In genomic region chr4:2261110-2261852, GRCh38 we compare ENCODE assay signal across 8 cellular contexts. TPM values are rescaled to one million over a fixed set of nuclear protein-coding genes. Genes with fewer than 3 reads are reported as not detected.
DNase-seq lines count a peak whose midpoint lies in the region; ATAC-seq, FAIRE-seq and TF ChIP-seq lines count a peak whose summit lies in the region.

No MANE protein-coding gene starts in this region.

- TF ChIP-seq POLR2A in H1 (IDR thresholded peaks at IDR 0.05; ENCODE audit: control extremely low read depth in 1 of 2, low read depth in 2 of 2, low read length in 2 of 2), result no peak

- H3K4me1 Mint-ChIP-seq in activated CD4-positive, alpha-beta memory T cell treated with anti-CD3 and anti-CD28 coated beads for 36 hours (ENCODE audit: low read depth), result peaks cover 3% of the 10 kb centered on the region

- no peaks in the 10 kb centered on the region for H3K27me3 Mint-ChIP-seq in activated CD4-positive, alpha-beta memory T cell treated with anti-CD3 and anti-CD28 coated beads for 36 hours

- WGBS in H1 (ENCODE audit: extremely low coverage in 1 of 2, insufficient coverage in 1 of 2, insufficient read length in 1 of 2, insufficient replicate concordance in 2 of 2, low coverage in 1 of 2, low lambda C conversion rate in 2 of 2, missing lambda C conversion rate in 1 of 2), 2 experiments, result 4% methylated on average over 21 of the region's 91 CpGs; no CpG with 5 or more reads in 1 of the 2 experiments
- 1 to 2% methylated on average over 53 to 69 of the region's 91 CpGs for WGBS in mesodermal cell (ENCODE audit: insufficient coverage in 2 of 2), 2 experiments

- POLR2A ChIA-PET in activated CD4-positive, alpha-beta memory T cell treated with anti-CD3 and anti-CD28 coated beads for 36 hours (lab: Charles Lee), result interaction anchor here (1.3 to 1.6 kb wide), 4 partner anchors 20 to 207 kb away, joined by 4 to 12 read pairs (median 7); partner anchors contain the start of genes HAUS3, POLN and RNF4
- POLR2A ChIA-PET in H1 (lab: Charles Lee; ENCODE audit: partially characterized antibody), result interaction anchor here (1.0 to 1.3 kb wide), 3 partner anchors 16 to 207 kb away, joined by 3 to 7 read pairs (median 3); partner anchors contain the start of gene RNF4

- no peak overlapping the region for H2BK120ac ChIP-seq in H1 (replicated peaks; ENCODE audit: low read depth, low read length)

- peak overlapping the region; percentile 62 for H3K4me3 Mint-ChIP-seq in activated CD4-positive, alpha-beta memory T cell treated with anti-CD3 and anti-CD28 coated beads for 36 hours

- no peak overlapping the region for H3K14ac ChIP-seq in H1 (ENCODE audit: insufficient read length)

- no peaks in the 10 kb centered on the region for H3K79me2 ChIP-seq in H1 (ENCODE audit: control insufficient read depth in 1 of 2, insufficient read depth in 2 of 2, low read length in 2 of 2)

- peak overlapping the region in 3 of 4 experiments; percentile 8 to 80 (median 28); a peak in 5 of 7 replicates for H3K9ac ChIP-seq in H1 (replicated peaks in 1 of 4; ENCODE audit: extremely low read depth in 1 of 4, low read depth in 3 of 4, low read length in 3 of 4)

- H3K36me3 ChIP-seq in H1 (ENCODE audit: control insufficient read depth in 2 of 4, insufficient read depth in 4 of 4, low read length in 3 of 4), result no peaks in the 10 kb centered on the region; a peak in 1 of 8 replicates
- H3K36me3 ChIP-seq in mesodermal cell (ENCODE audit: control insufficient read depth, insufficient read depth, low read length), result peaks cover 31% of the 10 kb centered on the region

- TF ChIP-seq CTCF in H1 (IDR thresholded peaks at IDR 0.05; ENCODE audit: control extremely low read depth in 1 of 3, insufficient read depth in 1 of 3, low read depth in 1 of 3, low read length in 3 of 3), result no peak

- H4K91ac ChIP-seq in H1 (replicated peaks; ENCODE audit: insufficient read length, low read length), result no peak overlapping the region

- peak overlapping the region; percentile 89 for H4K8ac ChIP-seq in H1 (ENCODE audit: extremely low read depth, insufficient read depth, low read length)

- no peak for ATAC-seq in HG02970 (IDR thresholded peaks at IDR 0.05; ENCODE audit: low FRiP score, unreplicated experiment)

- H2BK5ac ChIP-seq in H1 (ENCODE audit: low read depth, low read length), result no peak overlapping the region

- H3K79me1 ChIP-seq in H1 (ENCODE audit: low read depth, low read length), result no peaks in the 10 kb centered on the region

- H3K27ac ChIP-seq in H1 (ENCODE audit: low read depth, low read length) (no peak overlapping the region), mesodermal cell (ENCODE audit: low read depth, low read length, severe bottlenecking) (peak overlapping the region; percentile 78)

- no peak overlapping the region for H2BK12ac ChIP-seq in H1 (ENCODE audit: low read depth, low read length)

- no peak overlapping the region for H4K5ac ChIP-seq in H1 (ENCODE audit: insufficient read length, low read depth, low read length)

- H3K23me2 ChIP-seq in H1 (ENCODE audit: low read depth, low read length), result peaks cover 10% of the 10 kb centered on the region; the same call in 1 of the 2 replicates

- H3K4me2 ChIP-seq in H1 (ENCODE audit: insufficient read depth in 1 of 2, low read depth in 2 of 2, low read length in 2 of 2), result peak overlapping the region; percentile 51 to 77

- H2BK15ac ChIP-seq in H1 (ENCODE audit: low read length), result no peak overlapping the region

- H3K27me3 ChIP-seq in H1 (replicated peaks in 1 of 4; ENCODE audit: control insufficient read depth in 3 of 4, extremely low read depth in 1 of 4, insufficient read depth in 3 of 4, low read length in 3 of 4), result no peaks in the 10 kb centered on the region

- H4K20me1 ChIP-seq in H1 (replicated peaks in 1 of 2; ENCODE audit: control insufficient read depth in 1 of 2, insufficient read depth in 2 of 2, low read length in 2 of 2), result peaks cover 0 to 6% of the 10 kb centered on the region in 2 experiments

- TF ChIP-seq RAD21 in H1 (IDR thresholded peaks at IDR 0.05 in 1 of 2, conservative IDR thresholded peaks at IDR 0.05 in 1 of 2; ENCODE audit: low read depth in 2 of 2, low read length in 2 of 2), result no peak

- no peaks in the 10 kb centered on the region for H3K36me3 Mint-ChIP-seq in activated CD4-positive, alpha-beta memory T cell treated with anti-CD3 and anti-CD28 coated beads for 36 hours

- no peaks in the 10 kb centered on the region for H3K9me3 Mint-ChIP-seq in activated CD4-positive, alpha-beta memory T cell treated with anti-CD3 and anti-CD28 coated beads for 36 hours

- no peak overlapping the region for H3K27ac Mint-ChIP-seq in activated CD4-positive, alpha-beta memory T cell treated with anti-CD3 and anti-CD28 coated beads for 36 hours

- intact Hi-C loops in activated CD4-positive, alpha-beta memory T cell treated with anti-CD3 and anti-CD28 coated beads for 36 hours (cut with micrococcal nuclease), result no loop called here

- FAIRE-seq in H1 (lab: Jason Lieb, UNC), result no peak

- H3K4me3 ChIP-seq in H1 (ENCODE audit: extremely low read depth in 1 of 4, insufficient read depth in 2 of 4, low read depth in 3 of 4, low read length in 4 of 4) (peak overlapping the region; percentile 51 to 89 (median 59)), mesodermal cell (ENCODE audit: extremely low read depth, insufficient read depth, low read length, poor library complexity, severe bottlenecking) (peak overlapping the region; percentile 83)

- H3K4ac ChIP-seq in H1 (replicated peaks; ENCODE audit: insufficient read length, low read depth, low read length), result no peak overlapping the region

- CTCF ChIA-PET in activated CD4-positive, alpha-beta memory T cell treated with anti-CD3 and anti-CD28 coated beads for 36 hours (lab: Charles Lee), result interaction anchor here (1.0 to 1.2 kb wide), 3 partner anchors 21 to 201 kb away, joined by 3 to 5 read pairs (median 4); no protein-coding TSS in a partner anchor
- CTCF ChIA-PET in H1 (lab: Charles Lee; ENCODE audit: partially characterized antibody), result no interaction called here

- H2AFZ ChIP-seq in H1 (ENCODE audit: low read length), result no peak overlapping the region

- TF ChIP-seq EP300 in H1 (IDR thresholded peaks at IDR 0.05; ENCODE audit: borderline replicate concordance in 1 of 2, low read depth in 2 of 2, low read length in 2 of 2), result no peak

- H3K4me1 ChIP-seq in H1 (replicated peaks in 1 of 4; ENCODE audit: control insufficient read depth in 3 of 4, insufficient read depth in 4 of 4, low read length in 3 of 4) (peaks cover 0 to 9% (median 4%) of the 10 kb centered on the region in 4 experiments; a peak in 5 of 7 replicates), mesodermal cell (ENCODE audit: control insufficient read depth, insufficient read depth, low read length, poor library complexity, severe bottlenecking) (peaks cover 18% of the 10 kb centered on the region)

- no peak overlapping the region for H3K23ac ChIP-seq in H1 (ENCODE audit: insufficient read length)

- H2BK20ac ChIP-seq in H1 (ENCODE audit: low read length), result no peak overlapping the region

- no peak overlapping the region for H3K18ac ChIP-seq in H1 (ENCODE audit: extremely low read depth, low read length)

- no peak overlapping the region for H2AK5ac ChIP-seq in H1 (ENCODE audit: low read depth, low read length)

- no peak overlapping the region for H3K56ac ChIP-seq in H1 (replicated peaks; ENCODE audit: insufficient read length, low read depth, low read length)

- peak; percentile 33 for DNase-seq in SKM-1 treated with dmso at 0.1 percent for 144 hours (lab: John Stamatoyannopoulos, UW; ENCODE audit: unreplicated experiment)
- DNase-seq in SKM-1 (lab: John Stamatoyannopoulos, UW; ENCODE audit: unreplicated experiment), result no peak
- peak; percentile 56 for DNase-seq in HuH-7 (ENCODE audit: low spot score)
- DNase-seq in activated CD4-positive, alpha-beta memory T cell treated with anti-CD3 and anti-CD28 coated beads for 36 hours, result peak; percentile 67
- DNase-seq in H1 (ENCODE audit: low read depth in 1 of 2, low spot score in 2 of 2), result peak in 1 of 2 experiments; percentile 78
- DNase-seq in stimulated activated naive CD4-positive, alpha-beta T cell (lab: John Stamatoyannopoulos, UW), result peak; percentile 36 to 66 (median 54)

- H3K9me3 ChIP-seq in H1 (ENCODE audit: insufficient read depth in 2 of 2, low read depth in 1 of 2, low read length in 1 of 2) (no peaks in the 10 kb centered on the region), mesodermal cell (ENCODE audit: control insufficient read depth, low read length) (no peaks in the 10 kb centered on the region)

RNA-seq across cellular contexts. Expression of gene MXD4, which starts 0.6 kb away (rescaled TPM):
- 1 to 10 TPM; 3.6 to 4.9 TPM for total RNA-seq in activated CD4-positive, alpha-beta memory T cell treated with anti-CD3 and anti-CD28 coated beads for 36 hours
- 20.8 and 24.6 TPM in 2 replicates for total RNA-seq in H1 (2021; fragmentation: NEBNext Ultra II Directional; extraction: Animal tissue kit (Norgen Biotek cat#: 25700))
- polyA plus RNA-seq in H1 (2011; rRNA removed), result 18.0 and 24.1 TPM in 2 replicates
- 17.9 TPM for polyA plus RNA-seq in H1 (2011; cell fraction: cytosol; rRNA removed)
- 40.1 TPM for polyA plus RNA-seq in H1 (2011; cell fraction: nucleus; rRNA removed)
- polyA plus RNA-seq in H1 (2012, experiment 1 of 2), result 14.9 to 16.5 TPM (median 15.7 TPM) in 4 replicates
- 16.5 TPM for polyA plus RNA-seq in H1 (2012, experiment 2 of 2)
- 13.4 TPM for polyA plus RNA-seq in H1 (2013, experiment 1 of 2)
- 14.2 TPM for polyA plus RNA-seq in H1 (2013, experiment 2 of 2)
- polyA minus RNA-seq in H1 (2011; rRNA and poly(A)+ RNA removed), result 12.7 and 13.1 TPM in 2 replicates
- polyA minus RNA-seq in H1 (2011; cell fraction: cytosol; rRNA and poly(A)+ RNA removed), result 13.5 TPM
- polyA minus RNA-seq in H1 (2011; cell fraction: nucleus; rRNA and poly(A)+ RNA removed), result 15.7 TPM
- polyA plus RNA-seq in mesodermal cell (2013, experiment 1 of 2), result 61.6 TPM
- polyA plus RNA-seq in mesodermal cell (2013, experiment 2 of 2), result 58.8 TPM

RNA-seq across cellular contexts. Expression of gene HAUS3, which starts 19.4 kb away (rescaled TPM):
- 10 to 100 TPM; 20.2 to 20.3 TPM for total RNA-seq in activated CD4-positive, alpha-beta memory T cell treated with anti-CD3 and anti-CD28 coated beads for 36 hours
- 14.6 and 14.8 TPM in 2 replicates for total RNA-seq in H1 (2021; fragmentation: NEBNext Ultra II Directional; extraction: Animal tissue kit (Norgen Biotek cat#: 25700))
- 3.2 and 5.1 TPM in 2 replicates for polyA plus RNA-seq in H1 (2011; rRNA removed)
- polyA plus RNA-seq in H1 (2011; cell fraction: cytosol; rRNA removed), result 6.5 TPM
- 3.7 TPM for polyA plus RNA-seq in H1 (2011; cell fraction: nucleus; rRNA removed)
- 4.4 to 10.4 TPM (median 5.5 TPM) in 4 replicates for polyA plus RNA-seq in H1 (2012, experiment 1 of 2)
- polyA plus RNA-seq in H1 (2012, experiment 2 of 2), result 1.2 TPM
- 10.3 TPM for polyA plus RNA-seq in H1 (2013, experiment 1 of 2)
- polyA plus RNA-seq in H1 (2013, experiment 2 of 2), result 10.4 TPM
- 1.6 and 2.3 TPM in 2 replicates for polyA minus RNA-seq in H1 (2011; rRNA and poly(A)+ RNA removed)
- 4.0 TPM for polyA minus RNA-seq in H1 (2011; cell fraction: cytosol; rRNA and poly(A)+ RNA removed)
- 5.1 TPM for polyA minus RNA-seq in H1 (2011; cell fraction: nucleus; rRNA and poly(A)+ RNA removed)
- polyA plus RNA-seq in mesodermal cell (2013, experiment 1 of 2), result 12.6 TPM
- 16.1 TPM for polyA plus RNA-seq in mesodermal cell (2013, experiment 2 of 2)

RNA-seq across cellular contexts. Expression of gene POLN, which starts 19.4 kb away (rescaled TPM):
- 1 to 10 TPM; 2.7 to 4.0 TPM for total RNA-seq in activated CD4-positive, alpha-beta memory T cell treated with anti-CD3 and anti-CD28 coated beads for 36 hours
- 1.5 and 4.2 TPM in 2 replicates for total RNA-seq in H1 (2021; fragmentation: NEBNext Ultra II Directional; extraction: Animal tissue kit (Norgen Biotek cat#: 25700))
- polyA plus RNA-seq in H1 (2011; rRNA removed), result 0.82 and 0.98 TPM in 2 replicates
- polyA plus RNA-seq in H1 (2011; cell fraction: cytosol; rRNA removed), result 1.3 TPM
- 1.5 TPM for polyA plus RNA-seq in H1 (2011; cell fraction: nucleus; rRNA removed)
- 0.94 to 1.2 TPM (median 1.1 TPM) in 4 replicates for polyA plus RNA-seq in H1 (2012, experiment 1 of 2)
- polyA plus RNA-seq in H1 (2012, experiment 2 of 2), result 0.05 TPM
- polyA plus RNA-seq in H1 (2013, experiment 1 of 2), result 1.8 TPM
- polyA plus RNA-seq in H1 (2013, experiment 2 of 2), result 2.3 TPM
- 1.3 and 2.1 TPM in 2 replicates for polyA minus RNA-seq in H1 (2011; rRNA and poly(A)+ RNA removed)
- polyA minus RNA-seq in H1 (2011; cell fraction: cytosol; rRNA and poly(A)+ RNA removed), result not detected
- polyA minus RNA-seq in H1 (2011; cell fraction: nucleus; rRNA and poly(A)+ RNA removed), result 4.2 TPM
- polyA plus RNA-seq in mesodermal cell (2013, experiment 1 of 2), result 3.1 TPM
- 1.0 TPM for polyA plus RNA-seq in mesodermal cell (2013, experiment 2 of 2)
